In genomic region chr5:108507631-108508030, GRCh38 we compare ENCODE assay signal across 10 cellular contexts.
"Had no signal": no experiment of that assay in that cellular context is flagged by ENCODE, and none has a peak within 500 bp of the region (broad histone marks: within the 10 kb centered on the region; RNA-seq: fewer than 3 reads in every experiment).

No MANE protein-coding gene starts in this region.

- DNase-seq: GM23248, GOT3, H7, H9, HCEC 1CT, HFFc6 had no signal

- H3K4me1 Mint-ChIP-seq: H9 had no signal

- FAIRE-seq: H1, H54 had no signal

- ATAC-seq: HCT116 had no signal

- H3K27ac ChIP-seq: GM23248 had no signal

- H3K9me3 ChIP-seq: HAP-1 had no signal

- H3K4me1 ChIP-seq: HAP-1 had no signal

- H3K27ac Mint-ChIP-seq: H9, HFFc6 had no signal

- H2AFZ ChIP-seq: GM23248 had no signal

- H3K4me3 ChIP-seq: GM23248, HAP-1 had no signal

- H3K9ac ChIP-seq: GM23248 had no signal

- H3K9me3 Mint-ChIP-seq: H9, HFFc6 had no signal

- H3K4me3 Mint-ChIP-seq: H9, HFFc6 had no signal

- H3K36me3 ChIP-seq: HAP-1 had no signal
